In the genomic region with DNA sequence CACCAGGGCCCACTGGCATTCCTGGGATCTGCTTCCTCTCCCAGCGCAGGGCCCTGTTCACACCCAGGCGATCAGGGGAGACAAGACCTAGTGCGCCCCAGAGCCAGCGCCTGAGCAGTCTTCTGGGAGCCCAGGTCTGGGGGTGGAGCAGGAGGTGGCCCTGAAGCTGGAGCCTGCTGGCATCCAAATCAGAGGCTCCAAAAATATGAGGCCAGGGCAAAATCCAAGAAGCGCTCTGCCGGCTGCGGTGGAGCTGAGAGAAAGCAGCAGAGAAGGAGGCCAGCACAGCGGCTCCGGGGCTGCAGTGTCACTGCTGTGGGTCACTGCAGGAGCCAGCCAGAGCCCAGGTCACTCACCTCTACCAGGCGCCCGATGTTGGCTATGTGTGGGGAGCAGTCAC, we compare ENCODE assay signal across 19 cellular contexts. TPM values are rescaled to one million over a fixed set of nuclear protein-coding genes. Genes with fewer than 3 reads are reported as not detected.
DNase-seq lines count a peak whose midpoint lies in the region; ATAC-seq and TF ChIP-seq lines count a peak whose summit lies in the region.
"Had no signal": no experiment of that assay in that cellular context is flagged by ENCODE, and none has a peak within 500 bp of the region (broad histone marks: within the 10 kb centered on the region; RNA-seq: fewer than 3 reads in every experiment).

No MANE protein-coding gene starts in this region.

- H3K9me3 ChIP-seq in esophagus muscularis mucosa = no peaks in the 10 kb centered on the region
- H3K9me3 ChIP-seq: SJSA1, stomach, transverse colon had no signal

- no peaks in the 10 kb centered on the region for H3K36me3 Mint-ChIP-seq in activated naive CD4-positive, alpha-beta T cell treated with anti-CD3 and anti-CD28 coated beads, Interleukin-2, amount 50 U/mL, for 72 hours
- peaks cover 90% of the 10 kb centered on the region for H3K36me3 Mint-ChIP-seq in stimulated activated effector memory CD8-positive, alpha-beta T cell treated with anti-CD3 and anti-CD28 coated beads, Interleukin-12 subunit alpha, Interleukin-12 subunit beta, amount 100 ng/mL, for 72 hours

- H3K4me1 ChIP-seq in esophagus muscularis mucosa = peaks cover 9 to 76% (median 71%) of the 10 kb centered on the region in 4 donors
- H3K4me1 ChIP-seq: SJSA1 had no signal

- intact Hi-C loops in esophagus muscularis mucosa (cut with DNase I) = loop anchor here (2.0 to 5.0 kb wide), 3 partner anchors 37 to 306 kb away; no protein-coding TSS in a partner anchor

- no peak for TF ChIP-seq EP300 in esophagus muscularis mucosa (IDR thresholded peaks at IDR 0.05)

- CTCF ChIA-PET in RWPE1 (lab: Yijun Ruan, JAX) = interaction anchor here (0.6 to 1.7 kb wide), 8 partner anchors 11 to 326 kb away, joined by 3 to 7 read pairs (median 4); no protein-coding TSS in a partner anchor

- no peaks in the 10 kb centered on the region for H3K27me3 ChIP-seq in esophagus muscularis mucosa
- H3K27me3 ChIP-seq: SJSA1, stomach, transverse colon had no signal

- H3K27ac ChIP-seq in RWPE1 (peak overlapping the region; percentile 50), esophagus muscularis mucosa (replicated peaks in 1 of 4) (peak overlapping the region; percentile 32 to 58 (median 38))
- H3K27ac ChIP-seq: SJSA1 had no signal

- POLR2A ChIA-PET in RWPE1 (lab: Yijun Ruan, JAX; ENCODE audit: low non-redundant PET) = no interaction called here

- WGBS in esophagus muscularis mucosa = 93% methylated on average over 11 of the region's 11 CpGs

- peaks cover 17 to 81% (median 71%) of the 10 kb centered on the region in 4 donors for H3K36me3 ChIP-seq in esophagus muscularis mucosa

- H3K9me3 Mint-ChIP-seq in activated naive CD4-positive, alpha-beta T cell treated with anti-CD3 and anti-CD28 coated beads, Interleukin-2, amount 50 U/mL, for 72 hours = no peaks in the 10 kb centered on the region
- no peaks in the 10 kb centered on the region for H3K9me3 Mint-ChIP-seq in stimulated activated effector memory CD8-positive, alpha-beta T cell treated with anti-CD3 and anti-CD28 coated beads, Interleukin-12 subunit alpha, Interleukin-12 subunit beta, amount 100 ng/mL, for 72 hours
- H3K9me3 Mint-ChIP-seq: activated CD4-positive, alpha-beta memory T cell treated with anti-CD3 and anti-CD28 coated beads, Interleukin-2, amount 10 ng/mL, durations not matched to agents 7 days and 5 days; brain; CD8-positive, alpha-beta memory T cell; effector memory CD8-positive, alpha-beta T cell; immature natural killer cell; naive B cell had no signal

- DNase-seq in activated naive CD4-positive, alpha-beta T cell treated with anti-CD3 and anti-CD28 coated beads, Interleukin-2, amount 50 U/mL, for 72 hours (ENCODE audit: low spot score in 2 of 2) = no peak
- no peak for DNase-seq in activated naive CD4-positive, alpha-beta T cell (lab: John Stamatoyannopoulos, UW)
- DNase-seq in RWPE1 (ENCODE audit: low spot score) (no peak), esophagus muscularis mucosa (ENCODE audit: extremely low spot score) (no peak), LoVo (ENCODE audit: low spot score) (no peak)
- DNase-seq in stimulated activated effector memory CD8-positive, alpha-beta T cell treated with anti-CD3 and anti-CD28 coated beads, Interleukin-12 subunit alpha, Interleukin-12 subunit beta, amount 100 ng/mL, for 72 hours (ENCODE audit: low spot score in 2 of 2) = no peak

- ATAC-seq in activated naive CD4-positive, alpha-beta T cell treated with anti-CD3 and anti-CD28 coated beads, Interleukin-2, amount 50 U/mL, for 72 hours = no peak
- no peak for ATAC-seq in stimulated activated effector memory CD8-positive, alpha-beta T cell treated with anti-CD3 and anti-CD28 coated beads, Interleukin-12 subunit alpha, Interleukin-12 subunit beta, amount 100 ng/mL, for 72 hours
- ATAC-seq in HG03432 (IDR thresholded peaks at IDR 0.05; ENCODE audit: unreplicated experiment) (no peak), HG03354 (IDR thresholded peaks at IDR 0.05; ENCODE audit: poor library complexity, severe bottlenecking, unreplicated experiment) (no peak)

- no peak for TF ChIP-seq POLR2A in esophagus muscularis mucosa (IDR thresholded peaks at IDR 0.05; ENCODE audit: low read depth)

- no peak overlapping the region for H3K4me3 Mint-ChIP-seq in stimulated activated effector memory CD8-positive, alpha-beta T cell treated with anti-CD3 and anti-CD28 coated beads, Interleukin-12 subunit alpha, Interleukin-12 subunit beta, amount 100 ng/mL, for 72 hours
- H3K4me3 Mint-ChIP-seq: activated CD4-positive, alpha-beta memory T cell treated with anti-CD3 and anti-CD28 coated beads, Interleukin-2, amount 10 ng/mL, durations not matched to agents 7 days and 5 days; B cell; brain; effector memory CD8-positive, alpha-beta T cell; immature natural killer cell; naive B cell had no signal

- TF ChIP-seq CTCF in RWPE1 (conservative IDR thresholded peaks at IDR 0.05; ENCODE audit: low read depth) (no peak), esophagus muscularis mucosa (IDR thresholded peaks at IDR 0.05) (no peak)

- peaks cover 20% of the 10 kb centered on the region for H3K4me1 Mint-ChIP-seq in stimulated activated effector memory CD8-positive, alpha-beta T cell treated with anti-CD3 and anti-CD28 coated beads, Interleukin-12 subunit alpha, Interleukin-12 subunit beta, amount 100 ng/mL, for 72 hours
- H3K4me1 Mint-ChIP-seq: brain had no signal

- H3K4me3 ChIP-seq in esophagus muscularis mucosa = no peak overlapping the region
- H3K4me3 ChIP-seq: SJSA1, stomach, transverse colon had no signal

- peak overlapping the region; percentile 65 to 68 for H3K27ac Mint-ChIP-seq in activated naive CD4-positive, alpha-beta T cell treated with anti-CD3 and anti-CD28 coated beads, Interleukin-2, amount 50 U/mL, for 72 hours
- H3K27ac Mint-ChIP-seq in stimulated activated effector memory CD8-positive, alpha-beta T cell treated with anti-CD3 and anti-CD28 coated beads, Interleukin-12 subunit alpha, Interleukin-12 subunit beta, amount 100 ng/mL, for 72 hours = peak overlapping the region; percentile 29
- H3K27ac Mint-ChIP-seq: activated CD4-positive, alpha-beta memory T cell treated with anti-CD3 and anti-CD28 coated beads, Interleukin-2, amount 10 ng/mL, durations not matched to agents 7 days and 5 days; B cell; effector memory CD8-positive, alpha-beta T cell; progenitor cell of endocrine pancreas had no signal

RNA-seq across cellular contexts. Expression of a gene that starts 32.7 kb away (rescaled TPM):
- total RNA-seq in activated naive CD4-positive, alpha-beta T cell treated with anti-CD3 and anti-CD28 coated beads, Interleukin-2, amount 50 U/mL, for 72 hours = 1 to 10 TPM; 6.7 to 7.2 TPM
- 10 to 100 TPM in 3 of 4 donors, 1 to 10 TPM in 1; 10.0 to 16.5 (median 11.3) TPM for total RNA-seq in esophagus muscularis mucosa

RNA-seq across cellular contexts. Expression of a gene that starts 32.9 kb away (rescaled TPM):
- 10 to 100 TPM; 42.9 to 50.2 TPM for total RNA-seq in activated naive CD4-positive, alpha-beta T cell treated with anti-CD3 and anti-CD28 coated beads, Interleukin-2, amount 50 U/mL, for 72 hours
- total RNA-seq in esophagus muscularis mucosa = 10 to 100 TPM; 45.2 to 68.2 (median 59.6) TPM

RNA-seq across cellular contexts. Expression of a gene that starts 56.3 kb away (rescaled TPM):
- total RNA-seq in activated naive CD4-positive, alpha-beta T cell treated with anti-CD3 and anti-CD28 coated beads, Interleukin-2, amount 50 U/mL, for 72 hours = under 1 TPM; 0.68 to 0.93 TPM
- total RNA-seq in esophagus muscularis mucosa = 1 to 10 TPM in 1 of 4 donors, under 1 TPM in 3; 0.13 to 1.6 (median 0.66) TPM
